In the genomic region with DNA sequence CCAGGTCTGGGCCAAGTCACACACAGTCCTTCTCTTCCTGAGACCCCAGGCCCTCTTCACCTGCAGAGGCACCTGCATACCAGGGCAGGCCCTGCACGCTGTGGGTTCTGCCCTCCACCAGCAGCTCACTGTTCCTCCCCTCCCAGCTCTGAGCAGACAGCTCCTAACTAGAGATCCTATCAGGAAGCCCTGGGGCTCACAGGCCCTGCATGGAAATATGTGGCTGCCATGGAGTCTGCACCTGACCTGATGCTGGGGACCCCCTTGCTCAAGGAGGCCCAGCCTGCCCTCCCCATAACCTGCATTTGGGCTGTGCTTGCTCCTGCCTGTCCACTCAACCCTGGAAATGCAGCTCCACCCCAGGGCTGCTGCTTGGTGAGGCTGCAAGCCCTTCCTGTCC, we compare ENCODE assay signal across 25 cellular contexts. TPM values are rescaled to one million over a fixed set of nuclear protein-coding genes. Genes with fewer than 3 reads are reported as not detected.
"Had no signal": no experiment of that assay in that cellular context is flagged by ENCODE, and none has a peak within 500 bp of the region (broad histone marks: within the 10 kb centered on the region; RNA-seq: fewer than 3 reads in every experiment).

No MANE protein-coding gene starts in this region.

- H3K27ac Mint-ChIP-seq: activated B cell treated with CpG ODN at 0.5 μM for 24 hours; activated CD4-positive, alpha-beta T cell treated with anti-CD3 and anti-CD28 coated beads, Interleukin-2, amount 10 ng/mL, durations not matched to agents 24 days and 14 days; activated CD8-positive, alpha-beta memory T cell treated with anti-CD3 and anti-CD28 coated beads, Interleukin-2, amount 10 ng/mL, durations not matched to agents 7 days and 5 days; activated T-helper 17 cell treated with anti-CD3 and anti-CD28 coated beads, Interleukin-2, amount 50 U/mL, for 72 hours; T-cell had no signal

- H3K9me3 ChIP-seq: ascending aorta, body of pancreas had no signal

- ATAC-seq: body of pancreas, T-cell had no signal

- H3K4me1 ChIP-seq: ascending aorta had no signal

- DNase-seq: activated B cell treated with CpG ODN at 0.5 μM for 24 hours; activated CD4-positive, alpha-beta T cell treated with anti-CD3 and anti-CD28 coated beads for 1 hour; activated CD4-positive, alpha-beta T cell treated with anti-CD3 and anti-CD28 coated beads, Interleukin-2, amount 10 ng/mL, durations not matched to agents 24 days and 14 days; activated CD4-positive, alpha-beta T cell treated with anti-CD3 and anti-CD28 coated beads, Interleukin-2, amount 50 U/mL, for 48 hours; activated CD8-positive, alpha-beta memory T cell treated with anti-CD3 and anti-CD28 coated beads, Interleukin-2, amount 10 ng/mL, durations not matched to agents 7 days and 5 days; activated naive CD4-positive, alpha-beta T cell treated with anti-CD3 and anti-CD28 coated beads, Interleukin-2, amount 50 U/mL, for 16 hours; activated T-cell treated with anti-CD3 and anti-CD28 coated beads, Interleukin-2, amount 50 U/mL, for 48 hours; amniotic stem cell; body of pancreas; Karpas-422; MM.1S; NCI-H1105; NCI-H1436; NCI-H1694 treated with DMSO at 0.1 percent for 48 hours; NCI-H2029 treated with DMSO at 0.1 percent for 48 hours; NCI-H510A treated with DMSO at 0.1 percent for 48 hours; NCI-H69; NK-92 treated with Interleukin-12 subunit alpha and Interleukin-12 subunit beta, amount 100 ng/mL, for 24 hours; SHP77 treated with DMSO at 0.1 percent for 48 hours; T-cell; T-helper 2 cell; T1000 had no signal

- H3K27me3 ChIP-seq: ascending aorta, body of pancreas had no signal

- H3K4me3 Mint-ChIP-seq: activated B cell treated with CpG ODN at 0.5 μM for 24 hours; activated CD4-positive, alpha-beta T cell treated with anti-CD3 and anti-CD28 coated beads, Interleukin-2, amount 10 ng/mL, durations not matched to agents 24 days and 14 days; activated CD8-positive, alpha-beta memory T cell treated with anti-CD3 and anti-CD28 coated beads, Interleukin-2, amount 10 ng/mL, durations not matched to agents 7 days and 5 days; activated T-helper 17 cell treated with anti-CD3 and anti-CD28 coated beads, Interleukin-2, amount 50 U/mL, for 72 hours; central memory CD8-positive, alpha-beta T cell; T-cell had no signal

- H3K4me1 Mint-ChIP-seq: activated B cell treated with CpG ODN at 0.5 μM for 24 hours; activated CD4-positive, alpha-beta T cell treated with anti-CD3 and anti-CD28 coated beads, Interleukin-2, amount 10 ng/mL, durations not matched to agents 24 days and 14 days; activated T-helper 17 cell treated with anti-CD3 and anti-CD28 coated beads, Interleukin-2, amount 50 U/mL, for 72 hours; central memory CD8-positive, alpha-beta T cell; T-cell had no signal

- H3K9me3 Mint-ChIP-seq: activated B cell treated with CpG ODN at 0.5 μM for 24 hours; activated CD4-positive, alpha-beta T cell treated with anti-CD3 and anti-CD28 coated beads, Interleukin-2, amount 10 ng/mL, durations not matched to agents 24 days and 14 days; activated T-helper 17 cell treated with anti-CD3 and anti-CD28 coated beads, Interleukin-2, amount 50 U/mL, for 72 hours; central memory CD8-positive, alpha-beta T cell; T-cell had no signal

- H3K4me3 ChIP-seq: ascending aorta, body of pancreas had no signal

- H3K36me3 ChIP-seq: ascending aorta had no signal

- H3K36me3 Mint-ChIP-seq: activated CD8-positive, alpha-beta memory T cell treated with anti-CD3 and anti-CD28 coated beads, Interleukin-2, amount 10 ng/mL, durations not matched to agents 7 days and 5 days; T-cell had no signal

- H3K27ac ChIP-seq: ascending aorta, body of pancreas had no signal

RNA-seq across cellular contexts. Expression of gene HLA-G, which starts 14.6 kb away (rescaled TPM):
- total RNA-seq: ascending aorta had no signal
